In genomic region chr9:98255578-98256296, GRCh38 we compare ENCODE assay signal across 8 cellular contexts. TPM values are rescaled to one million over a fixed set of nuclear protein-coding genes. Genes with fewer than 3 reads are reported as not detected.
A peak's percentile ranks its signal among the peaks of the same experiment; 100 is the strongest.
DNase-seq lines count a peak whose midpoint lies in the region; ATAC-seq and TF ChIP-seq lines count a peak whose summit lies in the region.

Gene TBC1D2 (minus strand): TSS chr9:98255649. CDS start chr9:98255541, 108 bp downstream.

- POLR2A ChIA-PET in GM10248 (lab: Yijun Ruan, JAX) = interaction anchor here (0.8 kb wide), 1 partner anchor 199 kb away, joined by 3 read pairs; the partner anchor contains the start of gene NANS

- CTCF ChIA-PET in GM10248 (lab: Yijun Ruan, JAX) = interaction anchor here (1.1 to 2.7 kb wide), 15 partner anchors 8 to 520 kb away, joined by 3 to 21 read pairs (median 6); partner anchors contain the start of gene TRMO
- CTCF ChIA-PET in activated naive CD4-positive, alpha-beta T cell treated with anti-CD3 and anti-CD28 coated beads, Interleukin-2, amount 10 ng/mL, durations not matched to agents 7 days and 5 days (lab: Charles Lee) = interaction anchor here (1.0 to 2.9 kb wide), 11 partner anchors 48 to 334 kb away, joined by 3 to 13 read pairs (median 5); partner anchors contain the start of genes TRIM14 and TRMO

- no peak for TF ChIP-seq EP300 in gastroesophageal sphincter (IDR thresholded peaks at IDR 0.05)

- H3K27me3 Mint-ChIP-seq in HFFc6 (ENCODE audit: insufficient read depth) = peaks cover 1% of the 10 kb centered on the region; the same call in 1 of the 2 replicates
- H3K27me3 Mint-ChIP-seq in activated naive CD4-positive, alpha-beta T cell treated with anti-CD3 and anti-CD28 coated beads, Interleukin-2, amount 10 ng/mL, durations not matched to agents 7 days and 5 days = peaks cover 4% of the 10 kb centered on the region

- peak within 1 kb of the TSS; percentile 99 for H3K27ac Mint-ChIP-seq in HFFc6
- H3K27ac Mint-ChIP-seq in activated naive CD4-positive, alpha-beta T cell treated with anti-CD3 and anti-CD28 coated beads, Interleukin-2, amount 10 ng/mL, durations not matched to agents 7 days and 5 days = peak within 1 kb of the TSS; percentile 99

- H3K27me3 ChIP-seq in SJSA1 (replicated peaks) (no peaks in the 10 kb centered on the region), gastroesophageal sphincter (no peaks in the 10 kb centered on the region), neutrophil (no peaks in the 10 kb centered on the region)

- peak within 1 kb of the TSS; percentile 60 for H3K4me3 ChIP-seq in SJSA1
- H3K4me3 ChIP-seq in gastroesophageal sphincter = peak within 1 kb of the TSS; percentile 76 to 90
- H3K4me3 ChIP-seq in neutrophil (ENCODE audit: low read depth in 1 of 2, low read length in 1 of 2) = peak within 1 kb of the TSS; percentile 85 to 96

- H3K4me1 ChIP-seq in SJSA1 (replicated peaks) (peaks cover 27% of the 10 kb centered on the region), gastroesophageal sphincter (peaks cover 0 to 32% (median 21%) of the 10 kb centered on the region in 3 donors), neutrophil (ENCODE audit: control insufficient read depth in 1 of 2, insufficient read depth in 1 of 2, low read depth in 1 of 2, low read length in 1 of 2) (peaks cover 59% of the 10 kb centered on the region in 2 experiments)

- no peaks in the 10 kb centered on the region for H3K9me3 Mint-ChIP-seq in HFFc6
- H3K9me3 Mint-ChIP-seq in activated naive CD4-positive, alpha-beta T cell treated with anti-CD3 and anti-CD28 coated beads, Interleukin-2, amount 10 ng/mL, durations not matched to agents 7 days and 5 days = no peaks in the 10 kb centered on the region

- ATAC-seq in gastroesophageal sphincter = peak; percentile 97

- DNase-seq in GM10248 (ENCODE audit: extremely low spot score) (peak; percentile 99), HFFc6 (peak; percentile 93), MV-4-11 (lab: John Stamatoyannopoulos, UW) (peak; percentile 94), SJSA1 (ENCODE audit: low read depth in 1 of 2, low spot score in 2 of 2) (peak; percentile 91 to 97)
- peak; percentile 98 for DNase-seq in activated naive CD4-positive, alpha-beta T cell treated with anti-CD3 and anti-CD28 coated beads, Interleukin-2, amount 10 ng/mL, durations not matched to agents 7 days and 5 days

- WGBS in gastroesophageal sphincter (ENCODE audit: low coverage in 1 of 2), 2 donors = 1% methylated on average over 14 to 22 of the region's 64 CpGs

- peaks cover 38% of the 10 kb centered on the region for H3K36me3 Mint-ChIP-seq in HFFc6 (ENCODE audit: low read depth)
- H3K36me3 Mint-ChIP-seq in activated naive CD4-positive, alpha-beta T cell treated with anti-CD3 and anti-CD28 coated beads, Interleukin-2, amount 10 ng/mL, durations not matched to agents 7 days and 5 days = peaks cover 14% of the 10 kb centered on the region

- peak in 1 of 2 donors; percentile 61 for TF ChIP-seq POLR2A in gastroesophageal sphincter (IDR thresholded peaks at IDR 0.05)

- H3K4me1 Mint-ChIP-seq in HFFc6 (ENCODE audit: low read depth) = peaks cover 52% of the 10 kb centered on the region
- peaks cover 36% of the 10 kb centered on the region for H3K4me1 Mint-ChIP-seq in activated naive CD4-positive, alpha-beta T cell treated with anti-CD3 and anti-CD28 coated beads, Interleukin-2, amount 10 ng/mL, durations not matched to agents 7 days and 5 days

- peak within 1 kb of the TSS; percentile 89 for H3K27ac ChIP-seq in SJSA1
- peak within 1 kb of the TSS; percentile 88 to 96 (median 92) for H3K27ac ChIP-seq in gastroesophageal sphincter
- peak within 1 kb of the TSS; percentile 91 for H3K27ac ChIP-seq in neutrophil

- H3K9me3 ChIP-seq in SJSA1 (replicated peaks) (no peaks in the 10 kb centered on the region), gastroesophageal sphincter (no peaks in the 10 kb centered on the region), neutrophil (no peaks in the 10 kb centered on the region)

- H3K4me3 Mint-ChIP-seq in HFFc6 = peak within 1 kb of the TSS; percentile 90
- H3K4me3 Mint-ChIP-seq in activated naive CD4-positive, alpha-beta T cell treated with anti-CD3 and anti-CD28 coated beads, Interleukin-2, amount 10 ng/mL, durations not matched to agents 7 days and 5 days = peak within 1 kb of the TSS; percentile 95

- no peak for TF ChIP-seq CTCF in GM10248 (IDR thresholded peaks at IDR 0.05; ENCODE audit: control extremely low read depth, extremely low read depth, low read depth, missing control alignments)
- peak; percentile 32 for TF ChIP-seq CTCF in HFFc6 (IDR thresholded peaks at IDR 0.05)
- TF ChIP-seq CTCF in gastroesophageal sphincter (IDR thresholded peaks at IDR 0.05) = peak in 3 of 4 experiments; percentile 25 to 35 (median 30)
- TF ChIP-seq CTCF in neutrophil (IDR thresholded peaks at IDR 0.05) = peak; percentile 52
- no peak for TF ChIP-seq CTCF in subcutaneous adipose tissue (IDR thresholded peaks at IDR 0.05; ENCODE audit: low read depth)

- H3K36me3 ChIP-seq in SJSA1 = peaks cover 6% of the 10 kb centered on the region; the same call in 1 of the 2 replicates
- peaks cover 0 to 9% of the 10 kb centered on the region in 2 donors for H3K36me3 ChIP-seq in gastroesophageal sphincter
- H3K36me3 ChIP-seq in neutrophil = no peaks in the 10 kb centered on the region

RNA-seq across cellular contexts. Expression of gene TBC1D2, which starts in this region (rescaled TPM):
- 10 to 100 TPM; 31.9 to 39.4 (median 36.5) TPM for total RNA-seq in HFFc6 (2021; fragmentation: NEBNext Ultra II Directional; extraction: Animal tissue kit (Norgen Biotek cat#: 25700))
- 4.4 TPM in 2 replicates for total RNA-seq in SJSA1 (2014; rRNA removed; shearing (Covaris generic))
- total RNA-seq in gastroesophageal sphincter = 1 to 10 TPM; 4.9 to 9.8 (median 7.8) TPM
- 10 to 100 TPM; 11.3 to 33.5 (median 21.4) TPM for total RNA-seq in subcutaneous adipose tissue

Comparison
In these comparisons a context has a peak if more than half of its experiments do, and no peak if none do; other contexts are left out.
1. Peak in every context shown above with its lines: DNase-seq, ATAC-seq, H3K4me3 ChIP-seq and H3K27ac ChIP-seq.
2. CTCF ChIP-seq: peak in HFFc6 (single experiment), gastroesophageal sphincter (3 of 4) and neutrophil (single experiment); none in GM10248 (single experiment) and subcutaneous adipose tissue (single experiment).